Comparison of ENCODE assay signal across 9 cellular contexts in the genomic region with DNA sequence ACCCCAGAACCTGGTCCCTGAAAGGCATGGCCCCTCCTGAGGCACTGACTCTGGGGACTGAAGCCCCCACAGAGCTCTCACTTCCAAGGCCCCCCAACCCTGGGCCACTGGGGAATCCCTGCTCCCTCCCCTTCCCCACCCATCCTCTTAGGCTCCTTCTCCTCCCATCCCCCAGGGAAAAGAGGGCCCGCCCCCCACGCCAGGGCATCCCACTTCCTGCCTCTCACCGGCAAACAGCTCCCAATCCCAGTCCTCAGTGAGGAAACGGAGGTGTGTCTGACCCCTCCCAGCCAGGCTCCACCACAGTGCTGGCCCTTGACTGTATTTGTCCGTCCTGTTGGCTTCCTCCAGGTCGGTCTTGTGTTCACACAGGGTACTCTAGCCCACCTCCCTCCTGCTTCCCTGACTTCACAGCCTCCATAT. TPM values are rescaled to one million over a fixed set of nuclear protein-coding genes. Genes with fewer than 3 reads are reported as not detected.
DNase-seq lines count a peak whose midpoint lies in the region; ATAC-seq, FAIRE-seq and TF ChIP-seq lines count a peak whose summit lies in the region.
"Had no signal": no experiment of that assay in that cellular context is flagged by ENCODE, and none has a peak within 500 bp of the region (broad histone marks: within the 10 kb centered on the region; RNA-seq: fewer than 3 reads in every experiment).

No MANE protein-coding gene starts in this region.

- H2AFZ ChIP-seq in GM12878 (ENCODE audit: control insufficient read depth, low read depth, low read length), result peak overlapping the region; percentile 70; the same call in 1 of the 2 replicates

- intact Hi-C loops in Caco-2 (cut with micrococcal nuclease; ENCODE audit: unreplicated experiment), result no loop called here
- intact Hi-C loops in GM12878 (cut with micrococcal nuclease; ENCODE audit: unreplicated experiment), result loop anchor here (5.0 kb wide), 1 partner anchor 111 kb away; no protein-coding TSS in a partner anchor
- intact Hi-C loops in right lobe of liver (cut with DNase I), result loop anchor here (5.0 kb wide), 2 partner anchors 51 to 61 kb away; no protein-coding TSS in a partner anchor
- intact Hi-C loops in head of caudate nucleus (cut with DNase I), result no loop called here

- H3K9me3 ChIP-seq in Caco-2 (no peaks in the 10 kb centered on the region), GM12878 (replicated peaks; ENCODE audit: control insufficient read depth, insufficient read depth, low read length) (no peaks in the 10 kb centered on the region; the same call in 2 of the 3 replicates), right lobe of liver (no peaks in the 10 kb centered on the region)

- TF ChIP-seq EP300 in GM12878 (IDR thresholded peaks at IDR 0.05; ENCODE audit: borderline replicate concordance in 1 of 2, control insufficient read depth in 1 of 2, low read depth in 2 of 2, low read length in 2 of 2), result no peak

- H3K27ac ChIP-seq in GM12878 (ENCODE audit: control insufficient read depth, insufficient read depth), result peak overlapping the region; percentile 98
- H3K27ac ChIP-seq in right lobe of liver, result peak overlapping the region in 2 of 3 donors; percentile 37 to 63

- no peaks in the 10 kb centered on the region for H3K9me3 Mint-ChIP-seq in Caco-2 (ENCODE audit: unreplicated experiment)

- DNase-seq in Caco-2 (peak; percentile 32 to 60), LoVo (ENCODE audit: low spot score) (peak; percentile 64), GM12878 (ENCODE audit: low read depth, low spot score) (no peak), right lobe of liver (peak in 1 of 3 donors; percentile 55), head of caudate nucleus (no peak)
- DNase-seq in activated CD4-positive, alpha-beta T cell treated with anti-CD3 and anti-CD28 coated beads, Interleukin-2, amount 50 U/mL, for 4 hours, result no peak
- no peak for DNase-seq in stimulated activated naive CD4-positive, alpha-beta T cell treated with Interleukin-2 at 50 U/mL for 16 hours (lab: John Stamatoyannopoulos, UW)

- H4K20me1 ChIP-seq in GM12878 (ENCODE audit: control insufficient read depth, insufficient read depth), result no peaks in the 10 kb centered on the region

- peak overlapping the region; percentile 45 for H3K27ac Mint-ChIP-seq in Caco-2 (ENCODE audit: unreplicated experiment)

- peaks cover 19% of the 10 kb centered on the region for H3K4me1 Mint-ChIP-seq in Caco-2 (ENCODE audit: low read depth, unreplicated experiment)

- no peak overlapping the region for H3K4me3 Mint-ChIP-seq in Caco-2 (ENCODE audit: unreplicated experiment)

- TF ChIP-seq CTCF in Caco-2 (IDR thresholded peaks at IDR 0.05; ENCODE audit: insufficient read depth in 1 of 2, low read depth in 1 of 2, low read length in 1 of 2, severe bottlenecking in 1 of 2, unreplicated experiment in 1 of 2), result no peak
- TF ChIP-seq CTCF in GM12878 (IDR thresholded peaks at IDR 0.05 in 2 of 3, conservative IDR thresholded peaks at IDR 0.05 in 1 of 3; ENCODE audit: control insufficient read depth in 2 of 3, extremely low read depth in 1 of 3, insufficient read depth in 1 of 3, low read depth in 3 of 3, low read length in 3 of 3), result no peak
- TF ChIP-seq CTCF in right lobe of liver (IDR thresholded peaks at IDR 0.05), result no peak

- TF ChIP-seq POLR2A in GM12878 (IDR thresholded peaks at IDR 0.05; ENCODE audit: low read depth, low read length), result no peak
- TF ChIP-seq POLR2A in right lobe of liver (IDR thresholded peaks at IDR 0.05), result no peak

- in situ Hi-C loops in GM12878 (cut with MboI), result loop anchor here (5.0 kb wide), 1 partner anchor 61 kb away; no protein-coding TSS in a partner anchor

- peak overlapping the region; percentile 97 for H3K4me2 ChIP-seq in GM12878 (ENCODE audit: control insufficient read depth, insufficient read depth)

- BruUV-seq in Caco-2 (replicated peaks; lab: Mats Ljungman, UMichigan) (no TSS peak), GM12878 (replicated peaks; lab: Mats Ljungman, UMichigan) (no TSS peak)

- no peaks in the 10 kb centered on the region for H3K36me3 ChIP-seq in Caco-2 (ENCODE audit: control insufficient read depth, insufficient read depth, low read length)
- H3K36me3 ChIP-seq in GM12878 (ENCODE audit: control insufficient read depth in 2 of 2, insufficient read depth in 2 of 2, low read length in 1 of 2), result no peaks in the 10 kb centered on the region
- no peaks in the 10 kb centered on the region for H3K36me3 ChIP-seq in right lobe of liver

- no peaks in the 10 kb centered on the region for H3K36me3 Mint-ChIP-seq in Caco-2 (ENCODE audit: insufficient read depth, unreplicated experiment)

- no peak for FAIRE-seq in GM12878 (lab: Jason Lieb, UNC)
- FAIRE-seq: islet of Langerhans had no signal

- peaks cover 9% of the 10 kb centered on the region for H3K79me2 ChIP-seq in GM12878 (ENCODE audit: control insufficient read depth, insufficient read depth, low read length)

- SMC1A ChIA-PET in GM12878 (lab: Charles Lee; ENCODE audit: uncharacterized antibody, unreplicated experiment), result interaction anchor here (1.2 to 10.2 kb wide), 9 partner anchors 12 to 197 kb away, joined by 4 to 343 read pairs (median 17); partner anchors contain the start of genes COPS7B and PTMA

- POLR2A ChIA-PET in Caco-2 (lab: Charles Lee), result no interaction called here
- POLR2A ChIA-PET in GM12878 (lab: Charles Lee), result interaction anchor here (0.6 to 10.3 kb wide), 10 partner anchors 10 to 72 kb away, joined by 3 to 247 read pairs (median 14); partner anchors contain the start of gene PTMA

- 20% methylated on average over 6 of the region's 6 CpGs for WGBS in GM12878 (ENCODE audit: insufficient coverage, insufficient replicate concordance, low lambda C conversion rate, missing lambda C conversion rate)
- 51% methylated on average over 3 of the region's 6 CpGs for WGBS in right lobe of liver (ENCODE audit: insufficient coverage, low coverage, low lambda C conversion rate, missing lambda C conversion rate)

- RAD21 ChIA-PET in GM12878 (lab: Charles Lee; ENCODE audit: unreplicated experiment), result interaction anchor here (0.8 to 24.6 kb wide), 10 partner anchors 9 to 128 kb away, joined by 3 to 463 read pairs (median 20); partner anchors contain the start of gene PTMA

- H3K9ac ChIP-seq in GM12878 (ENCODE audit: control insufficient read depth, insufficient read depth, low read length), result peak overlapping the region; percentile 76

- TF ChIP-seq RAD21 in GM12878 (IDR thresholded peaks at IDR 0.05; ENCODE audit: insufficient read depth, low read depth, low read length), result no peak

- H3K27me3 Mint-ChIP-seq in Caco-2 (ENCODE audit: insufficient read depth, unreplicated experiment), result no peaks in the 10 kb centered on the region

- no peaks in the 10 kb centered on the region for H3K27me3 ChIP-seq in Caco-2 (replicated peaks; ENCODE audit: control insufficient read depth, insufficient read depth, low read length)
- no peaks in the 10 kb centered on the region for H3K27me3 ChIP-seq in GM12878 (replicated peaks in 1 of 2; ENCODE audit: control insufficient read depth in 2 of 2, insufficient read depth in 2 of 2, low read length in 1 of 2)
- H3K27me3 ChIP-seq in right lobe of liver, result no peaks in the 10 kb centered on the region

- H3K4me1 ChIP-seq in Caco-2, result peaks cover 40% of the 10 kb centered on the region
- H3K4me1 ChIP-seq in GM12878 (ENCODE audit: control insufficient read depth, insufficient read depth, low read length), result peaks cover 60% of the 10 kb centered on the region
- H3K4me1 ChIP-seq in right lobe of liver, result peaks cover 0 to 4% (median 1%) of the 10 kb centered on the region in 4 donors

- no peak overlapping the region for H3K4me3 ChIP-seq in Caco-2 (ENCODE audit: low read depth, low read length)
- H3K4me3 ChIP-seq in GM12878, result peak overlapping the region; percentile 68
- no peak overlapping the region for H3K4me3 ChIP-seq in right lobe of liver

- ATAC-seq in GM12878, result no peak
- peak; percentile 23 to 34 (median 28) for ATAC-seq in right lobe of liver
- ATAC-seq in HG02678 (IDR thresholded peaks at IDR 0.05; ENCODE audit: unreplicated experiment), result no peak

- CTCF ChIA-PET in Caco-2 (lab: Charles Lee), result interaction anchor here (0.6 to 1.0 kb wide), 3 partner anchors 28 to 77 kb away, joined by 3 to 21 read pairs (median 4); no protein-coding TSS in a partner anchor
- CTCF ChIA-PET in GM12878 (lab: Yijun Ruan, JAX), result interaction anchor here (1.6 to 22.2 kb wide), 12 partner anchors 10 to 127 kb away, joined by 5 to 811 read pairs (median 38); partner anchors contain the start of gene PTMA

TF ChIP-seq in GM12878, 131 proteins besides CTCF, POLR2A, EP300 and RAD21 (continues in another document):
- TF ChIP-seq ZBTB33 (IDR thresholded peaks at IDR 0.05), result no peak

RNA-seq across cellular contexts. Expression of gene PTMA, which starts 35.0 kb away (rescaled TPM):
- total RNA-seq in Caco-2 (2022), result 597 and 669 TPM in 2 replicates
- total RNA-seq in GM12878 (2013; cell fraction: nucleolus; rRNA removed), result 157 and 167 TPM in 2 replicates
- 1,683 and 1,891 TPM in 2 replicates for total RNA-seq in GM12878 (2014; rRNA removed)
- total RNA-seq in GM12878 (2014; rRNA removed; fragmentation: Illumina TruSeq; extraction: Trizol), result 3,682 and 3,944 TPM in 2 replicates
- 2,403 and 2,413 TPM in 2 replicates for total RNA-seq in GM12878 (2021)
- 1,103 TPM for polyA plus RNA-seq in GM12878 (2011; ENCODE audit: low read depth)
- polyA plus RNA-seq in GM12878 (2011; rRNA removed), result 1,144 and 1,534 TPM in 2 replicates
- polyA plus RNA-seq in GM12878 (2011; cell fraction: cytosol; rRNA removed), result 791 and 1,273 TPM in 2 replicates
- polyA plus RNA-seq in GM12878 (2011; cell fraction: nucleus; rRNA removed), result 515 and 1,224 TPM in 2 replicates
- 2,072 and 2,223 TPM in 2 replicates for polyA plus RNA-seq in GM12878 (2012)
- 2,851 and 4,022 TPM in 2 replicates for polyA plus RNA-seq in GM12878 (2014; fragmentation: Illumina TruSeq; extraction: Trizol)
- 1,000 to 10,000 TPM; 3,548 to 5,018 TPM for polyA plus RNA-seq in GM12878 (2014; fragmentation: Nextera tagmentation; extraction: Ambion mirVana)
- polyA plus RNA-seq in GM12878 (2014; rRNA removed), result 2,120 and 2,624 TPM in 2 replicates
- polyA plus RNA-seq in GM12878 (2016; fragmentation: Nextera tagmentation; extraction: Ambion mirVana), result 1,000 to 10,000 TPM; 3,379 to 3,894 TPM
- 163 and 293 TPM in 2 replicates for polyA minus RNA-seq in GM12878 (2011; rRNA and poly(A)+ RNA removed)
- 590 and 681 TPM in 2 replicates for polyA minus RNA-seq in GM12878 (2011; cell fraction: cytosol; rRNA and poly(A)+ RNA removed)
- polyA minus RNA-seq in GM12878 (2011; cell fraction: nucleus; rRNA and poly(A)+ RNA removed), result 194 and 317 TPM in 2 replicates
- 100 to 1,000 TPM; 180 to 373 (median 252) TPM for total RNA-seq in right lobe of liver

Comparison
In these comparisons a context has a peak if more than half of its experiments do, and no peak if none do; other contexts are left out.
1. DNase-seq: peak in Caco-2 (2 of 2) and LoVo (single experiment); none in GM12878 (single experiment), head of caudate nucleus (0 of 42), activated CD4-positive, alpha-beta T cell treated with anti-CD3 and anti-CD28 coated beads, Interleukin-2, amount 50 U/mL, for 4 hours (0 of 2) and stimulated activated naive CD4-positive, alpha-beta T cell treated with Interleukin-2 at 50 U/mL for 16 hours (single experiment).
2. ATAC-seq: peak in right lobe of liver (4 of 4); none in GM12878 (single experiment) and HG02678 (single experiment).
3. intact Hi-C loops: an anchor here in GM12878 (5.0 kb wide) and right lobe of liver (5.0 kb wide); none called in Caco-2 and head of caudate nucleus.